ENCODE assay signal across 16 cellular contexts in genomic region chr12:56541610-56542009, GRCh38. TPM values are rescaled to one million over a fixed set of nuclear protein-coding genes. Genes with fewer than 3 reads are reported as not detected.
A peak's percentile ranks its signal among the peaks of the same experiment; 100 is the strongest.
DNase-seq lines count a peak whose midpoint lies in the region; ATAC-seq and TF ChIP-seq lines count a peak whose summit lies in the region.
"Had no signal": no experiment of that assay in that cellular context is flagged by ENCODE, and none has a peak within 500 bp of the region (broad histone marks: within the 10 kb centered on the region; RNA-seq: fewer than 3 reads in every experiment).

No MANE protein-coding gene starts in this region.

- H3K36me3 ChIP-seq in left ventricle myocardium inferior (peaks cover 6% of the 10 kb centered on the region), mucosa of descending colon (ENCODE audit: low read depth) (no peaks in the 10 kb centered on the region)
- H3K36me3 ChIP-seq: BLaER1 had no signal

- no peaks in the 10 kb centered on the region for H3K9me3 Mint-ChIP-seq in nephron
- H3K9me3 Mint-ChIP-seq: CD14-positive monocyte; CD4-positive, alpha-beta memory T cell; H9 had no signal

- ATAC-seq in Right ventricle myocardium inferior = no peak
- ATAC-seq in mucosa of descending colon = no peak
- ATAC-seq: A549 had no signal

- H3K36me3 Mint-ChIP-seq in nephron (ENCODE audit: low read depth) = peaks cover 9% of the 10 kb centered on the region
- H3K36me3 Mint-ChIP-seq: CD4-positive, alpha-beta memory T cell had no signal

- no peaks in the 10 kb centered on the region for H3K27me3 Mint-ChIP-seq in nephron (ENCODE audit: low read depth)
- H3K27me3 Mint-ChIP-seq: CD4-positive, alpha-beta memory T cell had no signal

- H3K27ac Mint-ChIP-seq in nephron = peak overlapping the region; percentile 49 to 70 (median 67)
- H3K27ac Mint-ChIP-seq: CD14-positive monocyte; CD4-positive, alpha-beta memory T cell had no signal

- H3K4me1 ChIP-seq in left ventricle myocardium inferior (peaks cover 41% of the 10 kb centered on the region), mucosa of descending colon (ENCODE audit: low read depth) (peaks cover 4% of the 10 kb centered on the region)
- H3K4me1 ChIP-seq: BLaER1 had no signal

- TF ChIP-seq CTCF in left ventricle myocardium inferior (IDR thresholded peaks at IDR 0.05; ENCODE audit: borderline replicate concordance) (no peak), fibroblast of the aortic adventitia (IDR thresholded peaks at IDR 0.05; ENCODE audit: insufficient read depth, low read length) (no peak), nephron (IDR thresholded peaks at IDR 0.05; ENCODE audit: unreplicated experiment in 3 of 3) (no peak), mucosa of descending colon (IDR thresholded peaks at IDR 0.05) (no peak)

- H3K27ac ChIP-seq in left ventricle myocardium inferior (replicated peaks) = peak overlapping the region; percentile 50
- H3K27ac ChIP-seq: 22Rv1, A549, BLaER1 had no signal

- H3K9me3 ChIP-seq in left ventricle myocardium inferior (replicated peaks) = no peaks in the 10 kb centered on the region
- no peaks in the 10 kb centered on the region for H3K9me3 ChIP-seq in mucosa of descending colon
- H3K9me3 ChIP-seq: A549, BLaER1 had no signal

- H3K4me3 ChIP-seq in left ventricle myocardium inferior (no peak overlapping the region), fibroblast of the aortic adventitia (ENCODE audit: low read depth, low read length) (no peak overlapping the region), mucosa of descending colon (no peak overlapping the region)
- H3K4me3 ChIP-seq: A549, BLaER1 had no signal

- peaks cover 5% of the 10 kb centered on the region for H3K4me1 Mint-ChIP-seq in nephron
- H3K4me1 Mint-ChIP-seq: H9 had no signal

- no peaks in the 10 kb centered on the region for H3K27me3 ChIP-seq in left ventricle myocardium inferior (ENCODE audit: low read depth)
- H3K27me3 ChIP-seq: BLaER1 had no signal

- no peak for DNase-seq in left ventricle myocardium inferior
- no peak for DNase-seq in Right ventricle myocardium inferior (ENCODE audit: missing footprints)
- DNase-seq in fibroblast of the aortic adventitia (ENCODE audit: low read depth) = peak; percentile 9
- no peak for DNase-seq in cerebellar cortex (ENCODE audit: low spot score)
- DNase-seq in pons (ENCODE audit: low spot score) = no peak
- DNase-seq in mucosa of descending colon = no peak
- DNase-seq: CD4-positive, alpha-beta memory T cell; DMS153; DMS79; GDM1; H9 had no signal

- intact Hi-C loops in left ventricle myocardium inferior (cut with micrococcal nuclease) (no loop called here), Right ventricle myocardium inferior (cut with DNase I) (no loop called here), mucosa of descending colon (cut with DNase I, micrococcal nuclease) (no loop called here)

- H3K4me3 Mint-ChIP-seq in nephron = no peak overlapping the region
- H3K4me3 Mint-ChIP-seq: CD14-positive monocyte; CD4-positive, alpha-beta memory T cell; H9 had no signal

RNA-seq across cellular contexts. Expression of gene RBMS2, which starts 20.0 kb away (rescaled TPM):
- total RNA-seq in left ventricle myocardium inferior (33.2 TPM), Right ventricle myocardium inferior (30.2 TPM), fibroblast of the aortic adventitia (ENCODE audit: low replicate concordance) (7.1 and 19.2 TPM in 2 replicates), mucosa of descending colon (10 to 100 TPM; 35.9 to 47.8 (median 41.0) TPM)

RNA-seq across cellular contexts. Expression of gene GLS2, which starts 53.6 kb away (rescaled TPM):
- total RNA-seq in left ventricle myocardium inferior (0.49 TPM), Right ventricle myocardium inferior (0.76 TPM), fibroblast of the aortic adventitia (ENCODE audit: low replicate concordance) (0.36 TPM in 1 of 2 replicates, not detected in the other), mucosa of descending colon (1 to 10 TPM in 2 of 3 donors, under 1 TPM in 1; 0.51 to 1.5 (median 1.2) TPM)
